Comparison of ENCODE assay signal across 9 cellular contexts in the genomic region with DNA sequence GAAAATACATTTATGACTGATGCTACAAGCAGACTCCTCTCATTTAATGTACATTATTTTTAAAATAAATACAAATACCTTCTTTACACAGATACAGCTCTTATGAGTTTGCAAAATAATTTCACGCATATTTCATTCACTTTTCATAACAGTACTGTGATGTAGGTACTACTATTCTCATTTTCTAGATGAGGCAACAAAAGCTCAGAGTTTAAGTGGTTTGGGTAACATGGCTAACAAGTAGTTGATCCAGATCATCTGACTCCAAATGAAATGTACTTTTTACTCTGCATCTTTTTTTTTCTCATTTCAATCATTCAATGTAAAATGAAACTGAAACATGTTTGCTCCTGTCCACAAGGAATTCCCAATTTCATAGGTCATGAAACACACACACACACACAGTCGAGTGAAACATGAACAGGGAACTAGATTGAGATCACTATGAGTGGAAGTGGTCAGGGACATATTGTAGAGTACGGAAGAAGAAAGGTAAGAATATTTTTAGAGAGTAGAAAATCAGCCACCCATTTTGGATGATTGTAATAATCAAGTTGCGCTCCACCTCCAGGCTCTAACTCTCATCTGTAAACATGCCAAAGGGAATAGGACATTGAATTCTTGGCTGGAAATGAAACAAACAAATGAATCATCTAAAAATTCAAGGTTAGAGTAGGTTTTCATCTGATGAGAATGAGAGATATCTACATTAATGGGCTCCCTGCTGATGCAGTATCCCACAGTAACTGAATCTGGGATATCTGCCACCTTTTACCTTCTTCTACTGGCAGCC.
A peak's percentile ranks its signal among the peaks of the same experiment; 100 is the strongest.
DNase-seq lines count a peak whose midpoint lies in the region; ATAC-seq and TF ChIP-seq lines count a peak whose summit lies in the region.
"Had no signal": no experiment of that assay in that cellular context is flagged by ENCODE, and none has a peak within 500 bp of the region (broad histone marks: within the 10 kb centered on the region; RNA-seq: fewer than 3 reads in every experiment).

No MANE protein-coding gene starts in this region.

- H3K27ac ChIP-seq in osteoblast (ENCODE audit: low read depth, low read length), result no peak overlapping the region

- H3K4me1 Mint-ChIP-seq in MCF 10A (ENCODE audit: insufficient read depth, unreplicated experiment), result peaks cover 41% of the 10 kb centered on the region

- no peak overlapping the region for H3K4me3 ChIP-seq in osteoblast (ENCODE audit: insufficient read depth, low read length)

- H3K36me3 ChIP-seq in osteoblast (ENCODE audit: insufficient read depth, low read length), result no peaks in the 10 kb centered on the region

- CTCF ChIA-PET in MCF 10A (lab: Yijun Ruan, JAX), result interaction anchor here (0.5 to 10.0 kb wide), 7 partner anchors 35 to 211 kb away, joined by 3 to 195 read pairs (median 5); partner anchors contain the start of gene CLDN1

- H3K4me2 ChIP-seq in osteoblast (ENCODE audit: insufficient read depth, low read length), result peak overlapping the region; percentile 13

- POLR2A ChIA-PET in MCF 10A (lab: Yijun Ruan, JAX), result interaction anchor here (0.6 to 3.5 kb wide), 27 partner anchors 35 to 580 kb away, joined by 3 to 57 read pairs (median 5); partner anchors contain the start of genes CLDN1 and IL1RAP

- H2AFZ ChIP-seq in osteoblast (ENCODE audit: low read length), result peak overlapping the region; percentile 38

- intact Hi-C loops in MCF 10A (cut with micrococcal nuclease), result loop anchor here (1.0 to 10.0 kb wide), 4 partner anchors 77 to 285 kb away; partner anchors contain the start of gene IL1RAP

- H3K27me3 Mint-ChIP-seq in MCF 10A (ENCODE audit: insufficient read depth, unreplicated experiment), result no peaks in the 10 kb centered on the region

- peaks cover 14% of the 10 kb centered on the region for H3K4me1 ChIP-seq in osteoblast (ENCODE audit: insufficient read depth, low read length)

- peak overlapping the region; percentile 57 for H3K4me3 Mint-ChIP-seq in MCF 10A (ENCODE audit: unreplicated experiment)
- H3K4me3 Mint-ChIP-seq: activated naive CD4-positive, alpha-beta T cell treated with anti-CD3 and anti-CD28 coated beads, Interleukin-2, amount 50 U/mL, for 24 hours had no signal

- peak overlapping the region; percentile 81 for H3K27ac Mint-ChIP-seq in MCF 10A (ENCODE audit: low read depth, unreplicated experiment)
- H3K27ac Mint-ChIP-seq: activated naive CD4-positive, alpha-beta T cell treated with anti-CD3 and anti-CD28 coated beads, Interleukin-2, amount 50 U/mL, for 24 hours had no signal

- DNase-seq in MCF 10A (ENCODE audit: unreplicated experiment) (peak; percentile 61), osteoblast (ENCODE audit: insufficient read length, low spot score, missing footprints) (no peak), GM10266 (ENCODE audit: extremely low spot score) (no peak), HUDEP-2 (lab: John Stamatoyannopoulos, UW; ENCODE audit: unreplicated experiment in 76 of 76) (no peak)
- no peak for DNase-seq in activated naive CD4-positive, alpha-beta T cell (lab: John Stamatoyannopoulos, UW)

- TF ChIP-seq CTCF in MCF 10A (IDR thresholded peaks at IDR 0.05; ENCODE audit: unreplicated experiment) (no peak), osteoblast (IDR thresholded peaks at IDR 0.05; ENCODE audit: extremely low read depth, low read depth, low read length) (no peak), GM10266 (IDR thresholded peaks at IDR 0.05; ENCODE audit: control insufficient read depth, insufficient read depth, low read depth, missing control alignments) (no peak)

- H3K79me2 ChIP-seq in osteoblast (ENCODE audit: insufficient read depth, low read length), result no peaks in the 10 kb centered on the region

- no peaks in the 10 kb centered on the region for H3K9me3 ChIP-seq in osteoblast (ENCODE audit: low read depth, low read length)

- no peaks in the 10 kb centered on the region for H4K20me1 ChIP-seq in osteoblast (ENCODE audit: insufficient read depth, low read length)

- no peaks in the 10 kb centered on the region for H3K36me3 Mint-ChIP-seq in MCF 10A (ENCODE audit: insufficient read depth, unreplicated experiment)
- H3K36me3 Mint-ChIP-seq: activated naive CD4-positive, alpha-beta T cell treated with anti-CD3 and anti-CD28 coated beads, Interleukin-2, amount 50 U/mL, for 24 hours had no signal

- no peaks in the 10 kb centered on the region for H3K27me3 ChIP-seq in osteoblast (ENCODE audit: insufficient read depth, low read length)

- peak; percentile 52 for ATAC-seq in GM19351 (IDR thresholded peaks at IDR 0.05; ENCODE audit: unreplicated experiment)
- peak; percentile 46 for ATAC-seq in HG03469 (IDR thresholded peaks at IDR 0.05; ENCODE audit: unreplicated experiment)
- no peak for ATAC-seq in HG03460 (IDR thresholded peaks at IDR 0.05; ENCODE audit: unreplicated experiment)

- TSS peak; percentile 70 for BruUV-seq in MCF 10A (replicated peaks; lab: Mats Ljungman, UMichigan)

- no peaks in the 10 kb centered on the region for H3K9me3 Mint-ChIP-seq in MCF 10A (ENCODE audit: unreplicated experiment)
- H3K9me3 Mint-ChIP-seq: activated naive CD4-positive, alpha-beta T cell treated with anti-CD3 and anti-CD28 coated beads, Interleukin-2, amount 50 U/mL, for 24 hours had no signal
